Comparison of ENCODE assay signal across 20 cellular contexts in the genomic region with DNA sequence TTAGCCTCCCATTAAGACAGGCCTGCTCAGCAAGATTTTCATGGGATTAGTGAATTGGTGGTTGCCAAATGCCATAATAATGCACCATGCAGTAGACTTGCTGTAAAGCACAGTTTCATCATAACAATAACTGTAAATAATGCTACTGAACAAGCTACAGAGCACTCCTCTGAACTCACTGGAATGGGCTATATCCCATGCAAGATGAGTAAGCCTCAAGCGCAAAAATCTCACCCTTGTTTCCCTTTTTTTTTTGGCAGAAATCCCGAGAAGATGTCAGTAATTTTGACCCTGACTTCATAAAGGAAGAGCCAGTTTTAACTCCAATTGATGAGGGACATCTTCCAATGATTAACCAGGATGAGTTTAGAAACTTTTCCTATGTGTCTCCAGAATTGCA.
DNase-seq lines count a peak whose midpoint lies in the region; ATAC-seq and TF ChIP-seq lines count a peak whose summit lies in the region.
"Had no signal": no experiment of that assay in that cellular context is flagged by ENCODE, and none has a peak within 500 bp of the region (broad histone marks: within the 10 kb centered on the region; RNA-seq: fewer than 3 reads in every experiment).

No MANE protein-coding gene starts in this region.

- H3K4me1 ChIP-seq in smooth muscle cell (ENCODE audit: low read depth): peaks cover 25% of the 10 kb centered on the region

- H3K4me3 Mint-ChIP-seq in activated T-cell treated with anti-CD3 and anti-CD28 coated beads, Interleukin-2, amount 50 U/mL, for 24 hours: no peak overlapping the region
- no peak overlapping the region for H3K4me3 Mint-ChIP-seq in activated T-helper 17 cell treated with anti-CD3 and anti-CD28 coated beads, Interleukin-2, amount 50 U/mL, for 72 hours
- H3K4me3 Mint-ChIP-seq in activated CD8-positive, alpha-beta memory T cell treated with anti-CD3 and anti-CD28 coated beads, Interleukin-2, amount 10 ng/mL, durations not matched to agents 7 days and 5 days: no peak overlapping the region
- H3K4me3 Mint-ChIP-seq: stimulated activated naive B cell treated with anti-CD40 and anti-IgM and Interleukin-4, amounts not matched to agents 10 μg/mL and 1 μg/mL and 100 μg/mL, for 72 hours had no signal

- H3F3A ChIP-seq in smooth muscle cell (ENCODE audit: low read depth): peaks cover 16% of the 10 kb centered on the region

- peak overlapping the region; percentile 24 for H3K27ac Mint-ChIP-seq in activated T-cell treated with anti-CD3 and anti-CD28 coated beads, Interleukin-2, amount 50 U/mL, for 24 hours
- peak overlapping the region; percentile 93 for H3K27ac Mint-ChIP-seq in activated T-helper 17 cell treated with anti-CD3 and anti-CD28 coated beads, Interleukin-2, amount 50 U/mL, for 72 hours
- H3K27ac Mint-ChIP-seq in activated CD8-positive, alpha-beta memory T cell treated with anti-CD3 and anti-CD28 coated beads, Interleukin-2, amount 10 ng/mL, durations not matched to agents 7 days and 5 days: no peak overlapping the region
- H3K27ac Mint-ChIP-seq: stimulated activated naive B cell treated with anti-CD40 and anti-IgM and Interleukin-4, amounts not matched to agents 10 μg/mL and 1 μg/mL and 100 μg/mL, for 72 hours had no signal

- H3K27me3 ChIP-seq in smooth muscle cell (ENCODE audit: low read depth): no peaks in the 10 kb centered on the region
- H3K27me3 ChIP-seq: sigmoid colon, upper lobe of left lung had no signal

- H3K4me1 Mint-ChIP-seq in activated T-cell treated with anti-CD3 and anti-CD28 coated beads, Interleukin-2, amount 50 U/mL, for 24 hours (ENCODE audit: low read depth): peaks cover 69% of the 10 kb centered on the region
- peaks cover 44% of the 10 kb centered on the region for H3K4me1 Mint-ChIP-seq in activated T-helper 17 cell treated with anti-CD3 and anti-CD28 coated beads, Interleukin-2, amount 50 U/mL, for 72 hours
- H3K4me1 Mint-ChIP-seq in activated CD8-positive, alpha-beta memory T cell treated with anti-CD3 and anti-CD28 coated beads, Interleukin-2, amount 10 ng/mL, durations not matched to agents 7 days and 5 days: peaks cover 56% of the 10 kb centered on the region

- 86% methylated on average over 2 of the region's 2 CpGs for WGBS in smooth muscle cell (ENCODE audit: low lambda C conversion rate)

- H3K9me3 Mint-ChIP-seq in activated T-cell treated with anti-CD3 and anti-CD28 coated beads, Interleukin-2, amount 50 U/mL, for 24 hours: no peaks in the 10 kb centered on the region
- H3K9me3 Mint-ChIP-seq in activated T-helper 17 cell treated with anti-CD3 and anti-CD28 coated beads, Interleukin-2, amount 50 U/mL, for 72 hours: no peaks in the 10 kb centered on the region
- no peaks in the 10 kb centered on the region for H3K9me3 Mint-ChIP-seq in activated CD8-positive, alpha-beta memory T cell treated with anti-CD3 and anti-CD28 coated beads, Interleukin-2, amount 10 ng/mL, durations not matched to agents 7 days and 5 days (ENCODE audit: low read depth)

- H3K9ac ChIP-seq in smooth muscle cell (ENCODE audit: low read depth): no peak overlapping the region

- no peak overlapping the region for H3K4me3 ChIP-seq in smooth muscle cell
- H3K4me3 ChIP-seq: GM12878, sigmoid colon, upper lobe of left lung had no signal

- CTCF ChIA-PET in activated CD8-positive, alpha-beta memory T cell treated with anti-CD3 and anti-CD28 coated beads, Interleukin-2, amount 10 ng/mL, durations not matched to agents 7 days and 5 days (lab: Charles Lee): no interaction called here

- peaks cover 86% of the 10 kb centered on the region for H3K36me3 Mint-ChIP-seq in activated T-cell treated with anti-CD3 and anti-CD28 coated beads, Interleukin-2, amount 50 U/mL, for 24 hours (ENCODE audit: low read depth)
- peaks cover 89% of the 10 kb centered on the region for H3K36me3 Mint-ChIP-seq in activated T-helper 17 cell treated with anti-CD3 and anti-CD28 coated beads, Interleukin-2, amount 50 U/mL, for 72 hours (ENCODE audit: low read depth)
- H3K36me3 Mint-ChIP-seq in activated CD8-positive, alpha-beta memory T cell treated with anti-CD3 and anti-CD28 coated beads, Interleukin-2, amount 10 ng/mL, durations not matched to agents 7 days and 5 days: peaks cover 83% of the 10 kb centered on the region

- no peak for TF ChIP-seq CTCF in smooth muscle cell (IDR thresholded peaks at IDR 0.05; ENCODE audit: borderline replicate concordance, insufficient read depth, poor library complexity, severe bottlenecking)

- H2AFZ ChIP-seq in smooth muscle cell (ENCODE audit: low read depth): no peak overlapping the region

- H4K20me1 ChIP-seq in smooth muscle cell (ENCODE audit: low read depth): no peaks in the 10 kb centered on the region

- H3K27ac ChIP-seq in smooth muscle cell (ENCODE audit: low read depth): peak overlapping the region; percentile 98
- H3K27ac ChIP-seq: sigmoid colon had no signal

- H3K36me3 ChIP-seq in smooth muscle cell (ENCODE audit: low read depth): no peaks in the 10 kb centered on the region
- H3K36me3 ChIP-seq: sigmoid colon had no signal

- H3K4me2 ChIP-seq in smooth muscle cell: no peak overlapping the region

- no peaks in the 10 kb centered on the region for H3K27me3 Mint-ChIP-seq in activated T-cell treated with anti-CD3 and anti-CD28 coated beads, Interleukin-2, amount 50 U/mL, for 24 hours
- no peaks in the 10 kb centered on the region for H3K27me3 Mint-ChIP-seq in activated T-helper 17 cell treated with anti-CD3 and anti-CD28 coated beads, Interleukin-2, amount 50 U/mL, for 72 hours
- no peaks in the 10 kb centered on the region for H3K27me3 Mint-ChIP-seq in activated CD8-positive, alpha-beta memory T cell treated with anti-CD3 and anti-CD28 coated beads, Interleukin-2, amount 10 ng/mL, durations not matched to agents 7 days and 5 days
- H3K27me3 Mint-ChIP-seq: stimulated activated naive B cell treated with anti-CD40 and anti-IgM and Interleukin-4, amounts not matched to agents 10 μg/mL and 1 μg/mL and 100 μg/mL, for 72 hours had no signal

- ATAC-seq in activated T-helper 17 cell treated with anti-CD3 and anti-CD28 coated beads, Interleukin-2, amount 50 U/mL, for 72 hours (replicated peaks): no peak
- no peak for ATAC-seq in activated CD8-positive, alpha-beta memory T cell treated with anti-CD3 and anti-CD28 coated beads, Interleukin-2, amount 10 ng/mL, durations not matched to agents 7 days and 5 days
- ATAC-seq: GM12878; stimulated activated naive B cell treated with anti-CD40 and anti-IgM and Interleukin-4, amounts not matched to agents 10 μg/mL and 1 μg/mL and 100 μg/mL, for 72 hours had no signal

- no peaks in the 10 kb centered on the region for H3K79me2 ChIP-seq in smooth muscle cell (ENCODE audit: low read depth)

- DNase-seq in activated T-cell treated with anti-CD3 and anti-CD28 coated beads, Interleukin-2, amount 50 U/mL, for 24 hours: no peak
- no peak for DNase-seq in activated T-cell treated with anti-CD3 and anti-CD28 coated beads, Interleukin-2, amount 50 U/mL, for 48 hours
- DNase-seq in fibroblast of the conjunctiva (ENCODE audit: low read depth): peak; percentile 62
- DNase-seq in smooth muscle cell (lab: John Stamatoyannopoulos, UW; ENCODE audit: unreplicated experiment): no peak
- no peak for DNase-seq in NCI-H2029 (lab: John Stamatoyannopoulos, UW)
- DNase-seq in activated CD8-positive, alpha-beta memory T cell treated with anti-CD3 and anti-CD28 coated beads, Interleukin-2, amount 10 ng/mL, durations not matched to agents 7 days and 5 days: no peak
- DNase-seq in anterior cingulate cortex (lab: John Stamatoyannopoulos, UW): no peak
- DNase-seq: 8988T; activated CD4-positive, alpha-beta T cell treated with anti-CD3 and anti-CD28 coated beads for 4 hours; islet precursor cell; Karpas-422; midbrain; NCI-H1436; NCI-H446 treated with DMSO at 0.1 percent for 48 hours; nucleus accumbens; sigmoid colon; stimulated activated naive B cell treated with anti-CD40 and anti-IgM and Interleukin-4, amounts not matched to agents 10 μg/mL and 1 μg/mL and 100 μg/mL, for 72 hours; upper lobe of left lung had no signal

- H3K9me3 ChIP-seq in smooth muscle cell (replicated peaks; ENCODE audit: low read depth): no peaks in the 10 kb centered on the region
- H3K9me3 ChIP-seq: sigmoid colon, upper lobe of left lung had no signal
